1 cellular context compared by ENCODE assay signal in genomic region chr1:32221980-32222751, GRCh38.
TF ChIP-seq lines count a peak whose summit lies in the region.

EIF3I (plus strand) TSS chr1:32222407; CDS start chr1:32222442, 35 bp downstream.
TMEM234 (minus strand) TSS chr1:32222353; CDS start chr1:32222322, 31 bp downstream.

TF ChIP-seq in HepG2, 621 proteins besides CTCF, POLR2A, EP300 and RAD21 (continued from another document and continues in another):
- TF ChIP-seq HNF1B (CRISPR knock-in tag; IDR thresholded peaks at IDR 0.05) (peak; percentile 84), GFI1 (CRISPR knock-in tag; IDR thresholded peaks at IDR 0.05; ENCODE audit: borderline replicate concordance) (no peak), NR0B2 (CRISPR knock-in tag; IDR thresholded peaks at IDR 0.05) (peak; percentile 41; the same call in 1 of the 2 replicates), U2AF2 (IDR thresholded peaks at IDR 0.05; ENCODE audit: low read depth, low read length) (peak; percentile 97), SMAD1 (CRISPR knock-in tag; IDR thresholded peaks at IDR 0.05; ENCODE audit: borderline replicate concordance, low read depth) (peak; percentile 59; the same call in 1 of the 2 replicates), NFYB (CRISPR knock-in tag; IDR thresholded peaks at IDR 0.05) (no peak), ZBTB25 (CRISPR knock-in tag; IDR thresholded peaks at IDR 0.05) (no peak), PAWR (CRISPR knock-in tag; IDR thresholded peaks at IDR 0.05; ENCODE audit: borderline replicate concordance) (no peak), ATF2 (CRISPR knock-in tag; IDR thresholded peaks at IDR 0.05) (0 out of 2 replicates have a peak, but pooled peaks have one; percentile 32), REL (CRISPR knock-in tag; conservative IDR thresholded peaks at IDR 0.05) (no peak), ZSCAN31 (CRISPR knock-in tag; IDR thresholded peaks at IDR 0.05; ENCODE audit: low read depth) (no peak), ZNF318 (CRISPR knock-in tag; IDR thresholded peaks at IDR 0.05) (no peak), ZMAT3 (CRISPR knock-in tag; conservative IDR thresholded peaks at IDR 0.05) (no peak; the same call in 1 of the 2 replicates), ZNF142 (CRISPR knock-in tag; IDR thresholded peaks at IDR 0.05) (no peak), HINFP (CRISPR knock-in tag; IDR thresholded peaks at IDR 0.05; ENCODE audit: low read depth) (no peak), MNT (IDR thresholded peaks at IDR 0.05) (peak; percentile 43), HMGXB4 (CRISPR knock-in tag; IDR thresholded peaks at IDR 0.05; ENCODE audit: borderline replicate concordance in 1 of 2, low read depth in 1 of 2) (peak in 1 of 2 experiments; percentile 50; a peak in 2 of 4 replicates), ZNF281 (CRISPR knock-in tag; IDR thresholded peaks at IDR 0.05; ENCODE audit: borderline replicate concordance) (0 out of 2 replicates have a peak, but pooled peaks have one; percentile 5)
